In genomic region chr3:48478631-48479555, GRCh38 we compare ENCODE assay signal across 10 cellular contexts. TPM values are rescaled to one million over a fixed set of nuclear protein-coding genes. Genes with fewer than 3 reads are reported as not detected.
DNase-seq lines count a peak whose midpoint lies in the region; ATAC-seq and TF ChIP-seq lines count a peak whose summit lies in the region.
"Had no signal": no experiment of that assay in that cellular context is flagged by ENCODE, and none has a peak within 500 bp of the region (broad histone marks: within the 10 kb centered on the region; RNA-seq: fewer than 3 reads in every experiment).

No MANE protein-coding gene starts in this region.

- H3K36me3 Mint-ChIP-seq in CD4-positive, alpha-beta memory T cell = peaks cover 3 to 11% of the 10 kb centered on the region in 2 donors
- H3K36me3 Mint-ChIP-seq in memory B cell (no peaks in the 10 kb centered on the region), HFFc6 (ENCODE audit: low read depth) (peaks cover 5% of the 10 kb centered on the region; the same call in 1 of the 2 replicates)

- peaks cover 31 to 59% (median 40%) of the 10 kb centered on the region in 4 donors for H3K4me1 Mint-ChIP-seq in CD4-positive, alpha-beta memory T cell
- H3K4me1 Mint-ChIP-seq in memory B cell (peaks cover 21% of the 10 kb centered on the region), HFFc6 (ENCODE audit: low read depth) (no peaks in the 10 kb centered on the region)

- no peak for TF ChIP-seq EP300 in tibial nerve (IDR thresholded peaks at IDR 0.05)

- H3K27me3 Mint-ChIP-seq in CD4-positive, alpha-beta memory T cell = no peaks in the 10 kb centered on the region
- no peaks in the 10 kb centered on the region for H3K27me3 Mint-ChIP-seq in memory B cell
- no peaks in the 10 kb centered on the region; the same call in 1 of the 2 replicates for H3K27me3 Mint-ChIP-seq in HFFc6 (ENCODE audit: insufficient read depth)

- no peaks in the 10 kb centered on the region for H3K9me3 Mint-ChIP-seq in CD4-positive, alpha-beta memory T cell
- H3K9me3 Mint-ChIP-seq in memory B cell (no peaks in the 10 kb centered on the region), HFFc6 (no peaks in the 10 kb centered on the region)

- ATAC-seq in memory B cell (ENCODE audit: low read depth) (peak; percentile 94), sciatic nerve (no peak)

- H3K27me3 ChIP-seq in CD4-positive, alpha-beta memory T cell (ENCODE audit: insufficient read depth, low read length) = no peaks in the 10 kb centered on the region
- H3K27me3 ChIP-seq in tibial nerve = no peaks in the 10 kb centered on the region

- no peak for TF ChIP-seq POLR2A in tibial nerve (IDR thresholded peaks at IDR 0.05)

- H3K27ac ChIP-seq in CD4-positive, alpha-beta memory T cell (ENCODE audit: low read depth, low read length) = peak overlapping the region; percentile 59
- peak overlapping the region in 1 of 4 donors; percentile 62 for H3K27ac ChIP-seq in tibial nerve
- H3K27ac ChIP-seq: epithelial cell of prostate had no signal

- no peaks in the 10 kb centered on the region for H3K36me3 ChIP-seq in CD4-positive, alpha-beta memory T cell (ENCODE audit: insufficient read depth, low read length)
- peaks cover 0 to 32% (median 0%) of the 10 kb centered on the region in 3 donors for H3K36me3 ChIP-seq in tibial nerve

- H3K9me3 ChIP-seq in CD4-positive, alpha-beta memory T cell (ENCODE audit: control insufficient read depth in 1 of 2, low read length in 2 of 2) = no peaks in the 10 kb centered on the region
- H3K9me3 ChIP-seq in tibial nerve = no peaks in the 10 kb centered on the region

- POLR2A ChIA-PET in CD4-positive, alpha-beta memory T cell (lab: Charles Lee; ENCODE audit: partially characterized antibody) = interaction anchor here (0.9 to 4.8 kb wide), 15 partner anchors 8 to 78 kb away, joined by 3 to 60 read pairs (median 6); partner anchors contain the start of genes ATRIP, CCDC51, SHISA5 and TMA7

- TF ChIP-seq CTCF in tibial nerve (IDR thresholded peaks at IDR 0.05) (no peak), HFFc6 (IDR thresholded peaks at IDR 0.05) (no peak)

- peaks cover 58% of the 10 kb centered on the region for H3K4me1 ChIP-seq in CD4-positive, alpha-beta memory T cell (ENCODE audit: insufficient read depth, low read length)
- peaks cover 0 to 4% (median 0%) of the 10 kb centered on the region in 4 donors for H3K4me1 ChIP-seq in tibial nerve

- peak overlapping the region; percentile 89 to 99 (median 98) for H3K27ac Mint-ChIP-seq in CD4-positive, alpha-beta memory T cell
- H3K27ac Mint-ChIP-seq in memory B cell = peak overlapping the region; percentile 89
- no peak overlapping the region for H3K27ac Mint-ChIP-seq in HFFc6

- peak overlapping the region; percentile 89 to 97 (median 90) for H3K4me3 Mint-ChIP-seq in CD4-positive, alpha-beta memory T cell
- H3K4me3 Mint-ChIP-seq in memory B cell = peak overlapping the region; percentile 64
- H3K4me3 Mint-ChIP-seq in HFFc6 = no peak overlapping the region

- WGBS in tibial nerve, 2 donors = 82% methylated on average over 19 of the region's 19 CpGs

- CTCF ChIA-PET in CD4-positive, alpha-beta memory T cell (lab: Charles Lee; ENCODE audit: partially characterized antibody) = interaction anchor here (0.8 to 11.2 kb wide), 5 partner anchors 12 to 43 kb away, joined by 3 to 83 read pairs (median 5); partner anchors contain the start of gene CCDC51

- intact Hi-C loops in CD4-positive, alpha-beta memory T cell (cut with micrococcal nuclease) = loop anchor here (1.0 kb wide), 3 partner anchors 13 to 33 kb away; partner anchors contain the start of gene ATRIP
- intact Hi-C loops in sciatic nerve (cut with DNase I) = no loop called here

- peak; percentile 81 to 89 (median 85) for DNase-seq in CD4-positive, alpha-beta memory T cell
- peak; percentile 49 for DNase-seq in KBM-7
- DNase-seq in activated T-cell treated with anti-CD3 and anti-CD28 coated beads, Interleukin-2, amount 50 U/mL, for 48 hours = peak; percentile 66 to 68
- DNase-seq in memory B cell (ENCODE audit: low spot score in 2 of 2) = no peak
- no peak for DNase-seq in SK-N-DZ (ENCODE audit: low spot score)
- no peak for DNase-seq in sciatic nerve (ENCODE audit: low spot score)
- no peak for DNase-seq in tibial nerve (ENCODE audit: low spot score in 2 of 2)
- no peak for DNase-seq in HFFc6
- DNase-seq: NCI-H1417 treated with DMSO at 0.1 percent for 48 hours had no signal

- in situ Hi-C loops in KBM-7 (cut with MboI; ENCODE audit: low pct_unique_long_range_greater_than_20kb, low sequenced_read_pairs) = no loop called here

- H3K4me3 ChIP-seq in CD4-positive, alpha-beta memory T cell (ENCODE audit: low read length in 2 of 2) = peak overlapping the region; percentile 71 to 80
- no peak overlapping the region for H3K4me3 ChIP-seq in tibial nerve

RNA-seq across cellular contexts. Expression of gene SHISA5, which starts 25.1 kb away (rescaled TPM):
- 100 to 1,000 TPM; 218 TPM for total RNA-seq in CD4-positive, alpha-beta memory T cell
- polyA plus RNA-seq in CD4-positive, alpha-beta memory T cell = 100 to 1,000 TPM; 434 to 470 TPM
- 100 and 104 TPM in 2 replicates for polyA plus RNA-seq in SK-N-DZ (2014; cell fraction: cytosol; rRNA removed)
- 37.9 and 46.3 TPM in 2 replicates for polyA plus RNA-seq in SK-N-DZ (2014; cell fraction: nucleus; rRNA removed)
- total RNA-seq in sciatic nerve (138 TPM), tibial nerve (100 to 1,000 TPM in 2 of 4 donors, 10 to 100 TPM in 2; 78.4 to 145 (median 93.9) TPM)
- 100 to 1,000 TPM; 266 to 286 (median 277) TPM for total RNA-seq in HFFc6 (2021; fragmentation: NEBNext Ultra II Directional; extraction: Animal tissue kit (Norgen Biotek cat#: 25700))

RNA-seq across cellular contexts. Expression of gene ATRIP, which starts 32.4 kb away (rescaled TPM):
- total RNA-seq in CD4-positive, alpha-beta memory T cell = 10 to 100 TPM; 14.9 to 15.2 TPM
- polyA plus RNA-seq in CD4-positive, alpha-beta memory T cell = 10 to 100 TPM; 11.3 to 15.4 TPM
- 8.2 and 8.6 TPM in 2 replicates for polyA plus RNA-seq in SK-N-DZ (2014; cell fraction: cytosol; rRNA removed)
- 16.8 and 17.7 TPM in 2 replicates for polyA plus RNA-seq in SK-N-DZ (2014; cell fraction: nucleus; rRNA removed)
- total RNA-seq in sciatic nerve (7.5 TPM), tibial nerve (10 to 100 TPM in 2 of 4 donors, 1 to 10 TPM in 2; 7.5 to 10.5 (median 9.3) TPM)
- 10 to 100 TPM in 1 of 6 experiments, 1 to 10 TPM in 5; 7.0 to 10.5 (median 8.2) TPM for total RNA-seq in HFFc6 (2021; fragmentation: NEBNext Ultra II Directional; extraction: Animal tissue kit (Norgen Biotek cat#: 25700))

RNA-seq across cellular contexts. Expression of gene TMA7, which starts 38.8 kb away (rescaled TPM):
- total RNA-seq in CD4-positive, alpha-beta memory T cell = 100 to 1,000 TPM; 309 to 310 TPM
- polyA plus RNA-seq in CD4-positive, alpha-beta memory T cell = 100 to 1,000 TPM; 765 to 952 TPM
- 296 and 348 TPM in 2 replicates for polyA plus RNA-seq in SK-N-DZ (2014; cell fraction: cytosol; rRNA removed)
- 209 and 321 TPM in 2 replicates for polyA plus RNA-seq in SK-N-DZ (2014; cell fraction: nucleus; rRNA removed)
- total RNA-seq in sciatic nerve (154 TPM), tibial nerve (100 to 1,000 TPM; 212 to 380 (median 291) TPM)
- 100 to 1,000 TPM; 213 to 341 (median 280) TPM for total RNA-seq in HFFc6 (2021; fragmentation: NEBNext Ultra II Directional; extraction: Animal tissue kit (Norgen Biotek cat#: 25700))

RNA-seq across cellular contexts. Expression of gene CCDC51, which starts 39.0 kb away (rescaled TPM):
- total RNA-seq in CD4-positive, alpha-beta memory T cell = 1 to 10 TPM; 5.1 to 5.4 TPM
- 10 to 100 TPM in 1 of 2 donors, 1 to 10 TPM in 1; 6.6 to 13.3 TPM for polyA plus RNA-seq in CD4-positive, alpha-beta memory T cell
- 46.3 and 51.8 TPM in 2 replicates for polyA plus RNA-seq in SK-N-DZ (2014; cell fraction: cytosol; rRNA removed)
- 18.6 and 21.1 TPM in 2 replicates for polyA plus RNA-seq in SK-N-DZ (2014; cell fraction: nucleus; rRNA removed)
- 10.6 TPM for total RNA-seq in sciatic nerve
- 10 to 100 TPM; 23.4 to 33.3 (median 29.2) TPM for total RNA-seq in tibial nerve
- total RNA-seq in HFFc6 (2021; fragmentation: NEBNext Ultra II Directional; extraction: Animal tissue kit (Norgen Biotek cat#: 25700)) = 10 to 100 TPM; 10.1 to 15.3 (median 12.5) TPM

RNA-seq across cellular contexts. Expression of gene PLXNB1, which starts 49.0 kb away (rescaled TPM):
- total RNA-seq in CD4-positive, alpha-beta memory T cell = 1 to 10 TPM; 2.6 to 5.0 TPM
- polyA plus RNA-seq in CD4-positive, alpha-beta memory T cell = under 1 TPM in 1 of 2 donors, not detected in 1; 0.48 TPM
- 11.0 and 15.7 TPM in 2 replicates for polyA plus RNA-seq in SK-N-DZ (2014; cell fraction: cytosol; rRNA removed)
- polyA plus RNA-seq in SK-N-DZ (2014; cell fraction: nucleus; rRNA removed) = 176 and 212 TPM in 2 replicates
- total RNA-seq in sciatic nerve = 121 TPM
- 100 to 1,000 TPM; 216 to 379 (median 339) TPM for total RNA-seq in tibial nerve
- 10 to 100 TPM; 11.1 to 15.5 (median 12.8) TPM for total RNA-seq in HFFc6 (2021; fragmentation: NEBNext Ultra II Directional; extraction: Animal tissue kit (Norgen Biotek cat#: 25700))

Comparison
In these comparisons a context has a peak if more than half of its experiments do, and no peak if none do; other contexts are left out.
1. DNase-seq: peak in CD4-positive, alpha-beta memory T cell (5 of 5), KBM-7 (single experiment) and activated T-cell treated with anti-CD3 and anti-CD28 coated beads, Interleukin-2, amount 50 U/mL, for 48 hours (2 of 2); none in memory B cell (0 of 2), SK-N-DZ (single experiment), sciatic nerve (single experiment), tibial nerve (0 of 2) and HFFc6 (single experiment).
2. H3K4me3 ChIP-seq: peak in CD4-positive, alpha-beta memory T cell (2 of 2); none in tibial nerve (0 of 4).